8 cellular contexts compared by ENCODE assay signal in genomic region chr4:121070696-121071639, GRCh38. TPM values are rescaled to one million over a fixed set of nuclear protein-coding genes. Genes with fewer than 3 reads are reported as not detected.
DNase-seq lines count a peak whose midpoint lies in the region; ATAC-seq, FAIRE-seq and TF ChIP-seq lines count a peak whose summit lies in the region.

No MANE protein-coding gene starts in this region.

- FAIRE-seq in kidney (lab: Jason Lieb, UNC) (no peak), RCC 7860 (lab: Jason Lieb, UNC) (no peak)

- WGBS in mammary epithelial cell (ENCODE audit: low coverage, missing lambda C conversion rate): 18% methylated on average over 42 of the region's 64 CpGs

- H3K9me3 ChIP-seq in mammary epithelial cell (replicated peaks; ENCODE audit: insufficient read depth, low read length) (no peaks in the 10 kb centered on the region), kidney (ENCODE audit: control insufficient read depth in 1 of 2, low read length in 2 of 2) (no peaks in the 10 kb centered on the region)

- H3K79me2 ChIP-seq in mammary epithelial cell (ENCODE audit: insufficient read depth, low read length): no peaks in the 10 kb centered on the region

- no peak for TF ChIP-seq CTCF in GM10248 (IDR thresholded peaks at IDR 0.05; ENCODE audit: control extremely low read depth, extremely low read depth, low read depth, missing control alignments)
- TF ChIP-seq CTCF in mammary epithelial cell (conservative IDR thresholded peaks at IDR 0.05 in 1 of 2, IDR thresholded peaks at IDR 0.05 in 1 of 2; ENCODE audit: extremely low read depth in 1 of 2, insufficient read depth in 1 of 2, low read depth in 1 of 2, low read length in 2 of 2): peak; percentile 12 to 45
- no peak for TF ChIP-seq CTCF in kidney (IDR thresholded peaks at IDR 0.05; ENCODE audit: borderline replicate concordance, extremely low read depth, insufficient read depth)

- in situ Hi-C loops in mammary epithelial cell (cut with MboI; ENCODE audit: low sequenced_read_pairs in 2 of 2): no loop called here

- H3K9ac ChIP-seq in mammary epithelial cell (ENCODE audit: insufficient read depth, low read length) (no peak overlapping the region), kidney (ENCODE audit: low read length in 2 of 2) (no peak overlapping the region)

- DNase-seq in GM10248 (ENCODE audit: extremely low spot score): peak; percentile 14
- peak; percentile 11 for DNase-seq in RPMI7951 (ENCODE audit: low read depth)
- no peak for DNase-seq in mammary epithelial cell
- peak; percentile 70 for DNase-seq in kidney
- DNase-seq in stimulated activated CD4-positive, alpha-beta T cell treated with anti-CD3 and anti-CD28 coated beads, Interleukin-12 subunit alpha, Interleukin-12 subunit beta, amount 100 ng/mL, for 4 hours: peak; percentile 7
- no peak for DNase-seq in AML-193 (lab: John Stamatoyannopoulos, UW)
- DNase-seq in RCC 7860 (ENCODE audit: low spot score): no peak

- no peak overlapping the region for H3K27ac ChIP-seq in mammary epithelial cell (ENCODE audit: insufficient read depth, low read depth, low read length)
- peak overlapping the region in 1 of 2 donors; percentile 27 for H3K27ac ChIP-seq in kidney (ENCODE audit: low read depth in 2 of 2, low read length in 2 of 2)

- H3K36me3 ChIP-seq in mammary epithelial cell (ENCODE audit: insufficient read depth, low read length) (no peaks in the 10 kb centered on the region), kidney (ENCODE audit: control insufficient read depth in 1 of 2, insufficient read depth in 2 of 2, low read length in 2 of 2) (no peaks in the 10 kb centered on the region)

- H3K4me3 ChIP-seq in mammary epithelial cell (replicated peaks in 1 of 3; ENCODE audit: insufficient read depth in 1 of 3, low read depth in 2 of 3, low read length in 3 of 3) (peak overlapping the region in 1 of 3 experiments; percentile 2), kidney (ENCODE audit: low read length in 2 of 2) (peak overlapping the region; percentile 35 to 55)

- intact Hi-C loops in mammary epithelial cell (cut with micrococcal nuclease): no loop called here
- intact Hi-C loops in kidney (cut with DNase I): no loop called here

- dilution Hi-C loops in mammary epithelial cell (cut with HindIII; ENCODE audit: low sequenced_read_pairs): no loop called here

- peak overlapping the region; percentile 88 for H3K4me2 ChIP-seq in mammary epithelial cell (ENCODE audit: insufficient read depth, low read depth, low read length)

- no peaks in the 10 kb centered on the region for H4K20me1 ChIP-seq in mammary epithelial cell (ENCODE audit: insufficient read depth, low read length)

- no TSS peak for BruUV-seq in mammary epithelial cell (replicated peaks; lab: Mats Ljungman, UMichigan)

- H3K27me3 ChIP-seq in mammary epithelial cell (ENCODE audit: insufficient read depth, low read length): peaks cover 53% of the 10 kb centered on the region

- CTCF ChIA-PET in GM10248 (lab: Yijun Ruan, JAX) (interaction anchor here (1.5 kb wide), 1 partner anchor 37 kb away, joined by 3 read pairs; no protein-coding TSS in a partner anchor), mammary epithelial cell (lab: Charles Lee; ENCODE audit: low non-redundant PET) (no interaction called here)

- ATAC-seq in HG03432 (IDR thresholded peaks at IDR 0.05; ENCODE audit: unreplicated experiment): no peak

- POLR2A ChIA-PET in GM10248 (lab: Yijun Ruan, JAX): no interaction called here

- H2AFZ ChIP-seq in mammary epithelial cell (ENCODE audit: low read depth, low read length): peak overlapping the region; percentile 74

- H3K4me1 ChIP-seq in mammary epithelial cell (ENCODE audit: insufficient read depth, low read length) (peaks cover 20% of the 10 kb centered on the region), kidney (ENCODE audit: control insufficient read depth in 1 of 2, insufficient read depth in 1 of 2, low read depth in 1 of 2, low read length in 2 of 2) (peaks cover 0 to 15% of the 10 kb centered on the region in 2 donors)

RNA-seq across cellular contexts. Expression of gene NDNF, which starts 1.4 kb away (rescaled TPM):
- not detected in 2 replicates for total RNA-seq in RPMI7951 (2014; rRNA removed; shearing (Covaris generic))
- total RNA-seq in mammary epithelial cell: under 1 TPM in 1 of 2 donors, not detected in 1; under 0.01 TPM
- not detected for polyA plus RNA-seq in mammary epithelial cell
- polyA minus RNA-seq in mammary epithelial cell: not detected
- total RNA-seq in kidney: 1.6 TPM
- 14.7 TPM for polyA plus RNA-seq in kidney (ENCODE audit: insufficient read depth, low read depth, low replicate concordance)

Comparison
In these comparisons a context has a peak if more than half of its experiments do, and no peak if none do; other contexts are left out.
1. DNase-seq: peak in GM10248 (single experiment), RPMI7951 (single experiment), kidney (single experiment) and stimulated activated CD4-positive, alpha-beta T cell treated with anti-CD3 and anti-CD28 coated beads, Interleukin-12 subunit alpha, Interleukin-12 subunit beta, amount 100 ng/mL, for 4 hours (single experiment); none in mammary epithelial cell (single experiment), AML-193 (0 of 2) and RCC 7860 (single experiment).
2. CTCF ChIP-seq: peak in mammary epithelial cell (2 of 2); none in GM10248 (single experiment) and kidney (single experiment).